Comparison of ENCODE assay signal across 1 cellular context in the genomic region with DNA sequence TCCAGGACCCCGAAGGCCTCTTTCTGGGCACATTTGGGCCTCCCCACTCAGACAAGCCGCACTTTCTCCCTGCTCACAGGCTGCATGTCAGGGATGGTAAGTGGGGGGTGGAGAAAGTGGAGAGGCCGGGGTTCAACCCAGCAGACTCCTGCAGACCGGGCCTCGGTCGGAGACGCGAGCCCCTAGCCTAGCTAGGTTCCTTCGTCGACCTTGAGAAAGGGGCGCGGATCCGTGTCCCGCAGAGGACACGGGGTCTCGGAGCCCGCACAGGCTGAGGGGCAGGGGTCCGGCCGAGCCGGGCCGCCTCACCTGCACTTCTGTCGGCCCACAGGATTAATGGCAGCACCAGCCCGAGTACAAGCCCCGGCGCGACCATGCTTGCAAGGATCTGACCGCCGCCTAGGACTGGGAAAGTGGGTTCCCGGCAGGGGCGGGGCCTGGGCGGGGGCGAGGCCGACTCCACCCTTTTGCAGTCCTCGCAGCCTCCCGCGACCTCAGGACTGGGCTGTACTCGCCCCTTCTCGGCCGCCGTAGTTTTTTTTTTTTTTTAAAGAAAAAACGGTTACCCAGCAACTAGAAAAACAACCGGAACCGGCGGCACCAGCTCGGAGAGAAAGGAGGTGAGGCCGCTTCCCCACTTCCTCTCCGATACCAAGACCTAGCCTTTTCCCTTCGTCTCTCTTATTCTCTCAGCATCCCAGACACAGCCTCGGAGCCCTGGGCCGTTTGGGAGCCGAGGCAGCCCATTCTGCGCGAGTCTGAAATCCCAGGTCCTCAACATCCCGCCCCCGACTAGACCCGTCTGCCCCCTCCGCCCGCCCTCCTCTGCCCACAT.
TF ChIP-seq lines count a peak whose summit lies in the region.

A gene with protein sequence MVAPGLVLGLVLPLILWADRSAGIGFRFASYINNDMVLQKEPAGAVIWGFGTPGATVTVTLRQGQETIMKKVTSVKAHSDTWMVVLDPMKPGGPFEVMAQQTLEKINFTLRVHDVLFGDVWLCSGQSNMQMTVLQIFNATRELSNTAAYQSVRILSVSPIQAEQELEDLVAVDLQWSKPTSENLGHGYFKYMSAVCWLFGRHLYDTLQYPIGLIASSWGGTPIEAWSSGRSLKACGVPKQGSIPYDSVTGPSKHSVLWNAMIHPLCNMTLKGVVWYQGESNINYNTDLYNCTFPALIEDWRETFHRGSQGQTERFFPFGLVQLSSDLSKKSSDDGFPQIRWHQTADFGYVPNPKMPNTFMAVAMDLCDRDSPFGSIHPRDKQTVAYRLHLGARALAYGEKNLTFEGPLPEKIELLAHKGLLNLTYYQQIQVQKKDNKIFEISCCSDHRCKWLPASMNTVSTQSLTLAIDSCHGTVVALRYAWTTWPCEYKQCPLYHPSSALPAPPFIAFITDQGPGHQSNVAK (minus strand): TSS at position 407 of the 835 bp plus-strand sequence. CDS start 31 bp downstream, at position 376.
A gene (plus strand): TSS at position 572 of the 835 bp plus-strand sequence. CDS start 1,361 bp downstream, outside the sequence.

TF ChIP-seq in HEK293, 187 proteins besides CTCF, POLR2A, EP300 and RAD21 (continued from another document):
- TF ChIP-seq, protein P1, sequence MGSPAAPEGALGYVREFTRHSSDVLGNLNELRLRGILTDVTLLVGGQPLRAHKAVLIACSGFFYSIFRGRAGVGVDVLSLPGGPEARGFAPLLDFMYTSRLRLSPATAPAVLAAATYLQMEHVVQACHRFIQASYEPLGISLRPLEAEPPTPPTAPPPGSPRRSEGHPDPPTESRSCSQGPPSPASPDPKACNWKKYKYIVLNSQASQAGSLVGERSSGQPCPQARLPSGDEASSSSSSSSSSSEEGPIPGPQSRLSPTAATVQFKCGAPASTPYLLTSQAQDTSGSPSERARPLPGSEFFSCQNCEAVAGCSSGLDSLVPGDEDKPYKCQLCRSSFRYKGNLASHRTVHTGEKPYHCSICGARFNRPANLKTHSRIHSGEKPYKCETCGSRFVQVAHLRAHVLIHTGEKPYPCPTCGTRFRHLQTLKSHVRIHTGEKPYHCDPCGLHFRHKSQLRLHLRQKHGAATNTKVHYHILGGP (tag by site-specific recombination; IDR thresholded peaks at IDR 0.05): no peak
- TF ChIP-seq ZNF658 (tag by site-specific recombination; IDR thresholded peaks at IDR 0.05) (no peak), HOXA7 (CRISPR knock-in tag; IDR thresholded peaks at IDR 0.05; ENCODE audit: borderline replicate concordance) (no peak), ZNF132 (tag by site-specific recombination; IDR thresholded peaks at IDR 0.05; ENCODE audit: borderline replicate concordance) (no peak), OVOL3 (tag by site-specific recombination; IDR thresholded peaks at IDR 0.05) (0 out of 2 replicates have a peak, but pooled peaks have one; percentile 34), GLIS2 (tag by site-specific recombination; IDR thresholded peaks at IDR 0.05) (no peak), ZFHX2 (tag by site-specific recombination; conservative IDR thresholded peaks at IDR 0.05) (peak; percentile 19; the same call in 1 of the 2 replicates), ZSCAN23 (tag by site-specific recombination; IDR thresholded peaks at IDR 0.05) (no peak), ZNF202 (tag by site-specific recombination; IDR thresholded peaks at IDR 0.05; ENCODE audit: borderline replicate concordance) (no peak), ZNF544 (tag by site-specific recombination; IDR thresholded peaks at IDR 0.05) (no peak), ZNF529 (tag by site-specific recombination; IDR thresholded peaks at IDR 0.05; ENCODE audit: insufficient replicate concordance) (no peak), ZNF776 (tag by site-specific recombination; IDR thresholded peaks at IDR 0.05; ENCODE audit: borderline replicate concordance) (no peak), ZNF555 (tag by site-specific recombination; conservative IDR thresholded peaks at IDR 0.05) (no peak), ZNF221 (tag by site-specific recombination; IDR thresholded peaks at IDR 0.05; ENCODE audit: borderline replicate concordance) (no peak), WT1 (tag by site-specific recombination; IDR thresholded peaks at IDR 0.05) (no peak), ZBTB20 (tag by site-specific recombination; IDR thresholded peaks at IDR 0.05) (peak; percentile 47), ZNF138 (tag by site-specific recombination; IDR thresholded peaks at IDR 0.05; ENCODE audit: borderline replicate concordance) (no peak), KLF7 (tag by site-specific recombination; IDR thresholded peaks at IDR 0.05; ENCODE audit: borderline replicate concordance) (peak; percentile 38; the same call in 1 of the 2 replicates), ZNF629 (tag by site-specific recombination; IDR thresholded peaks at IDR 0.05) (peak; percentile 31; the same call in 1 of the 2 replicates), ZNF670 (tag by site-specific recombination; IDR thresholded peaks at IDR 0.05; ENCODE audit: low read depth) (no peak), ZNF596 (tag by site-specific recombination; IDR thresholded peaks at IDR 0.05) (no peak), ZNF660 (tag by site-specific recombination; IDR thresholded peaks at IDR 0.05) (0 out of 2 replicates have a peak, but pooled peaks have one; percentile 26)
- TF ChIP-seq, protein P2, sequence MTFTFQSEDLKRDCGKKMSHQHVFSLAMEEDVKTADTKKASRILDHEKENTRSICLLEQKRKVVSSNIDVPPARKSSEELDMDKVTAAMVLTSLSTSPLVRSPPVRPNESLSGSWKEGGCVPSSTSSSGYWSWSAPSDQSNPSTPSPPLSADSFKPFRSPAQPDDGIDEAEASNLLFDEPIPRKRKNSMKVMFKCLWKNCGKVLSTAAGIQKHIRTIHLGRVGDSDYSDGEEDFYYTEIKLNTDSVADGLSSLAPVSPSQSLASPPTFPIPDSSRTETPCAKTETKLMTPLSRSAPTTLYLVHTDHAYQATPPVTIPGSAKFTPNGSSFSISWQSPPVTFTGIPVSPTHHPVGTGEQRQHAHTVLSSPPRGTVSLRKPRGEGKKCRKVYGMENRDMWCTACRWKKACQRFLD (tag by site-specific recombination; IDR thresholded peaks at IDR 0.05): no peak
- TF ChIP-seq, protein P3, sequence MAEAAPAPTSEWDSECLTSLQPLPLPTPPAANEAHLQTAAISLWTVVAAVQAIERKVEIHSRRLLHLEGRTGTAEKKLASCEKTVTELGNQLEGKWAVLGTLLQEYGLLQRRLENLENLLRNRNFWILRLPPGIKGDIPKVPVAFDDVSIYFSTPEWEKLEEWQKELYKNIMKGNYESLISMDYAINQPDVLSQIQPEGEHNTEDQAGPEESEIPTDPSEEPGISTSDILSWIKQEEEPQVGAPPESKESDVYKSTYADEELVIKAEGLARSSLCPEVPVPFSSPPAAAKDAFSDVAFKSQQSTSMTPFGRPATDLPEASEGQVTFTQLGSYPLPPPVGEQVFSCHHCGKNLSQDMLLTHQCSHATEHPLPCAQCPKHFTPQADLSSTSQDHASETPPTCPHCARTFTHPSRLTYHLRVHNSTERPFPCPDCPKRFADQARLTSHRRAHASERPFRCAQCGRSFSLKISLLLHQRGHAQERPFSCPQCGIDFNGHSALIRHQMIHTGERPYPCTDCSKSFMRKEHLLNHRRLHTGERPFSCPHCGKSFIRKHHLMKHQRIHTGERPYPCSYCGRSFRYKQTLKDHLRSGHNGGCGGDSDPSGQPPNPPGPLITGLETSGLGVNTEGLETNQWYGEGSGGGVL (tag by site-specific recombination; IDR thresholded peaks at IDR 0.05): no peak
- TF ChIP-seq, protein P4, sequence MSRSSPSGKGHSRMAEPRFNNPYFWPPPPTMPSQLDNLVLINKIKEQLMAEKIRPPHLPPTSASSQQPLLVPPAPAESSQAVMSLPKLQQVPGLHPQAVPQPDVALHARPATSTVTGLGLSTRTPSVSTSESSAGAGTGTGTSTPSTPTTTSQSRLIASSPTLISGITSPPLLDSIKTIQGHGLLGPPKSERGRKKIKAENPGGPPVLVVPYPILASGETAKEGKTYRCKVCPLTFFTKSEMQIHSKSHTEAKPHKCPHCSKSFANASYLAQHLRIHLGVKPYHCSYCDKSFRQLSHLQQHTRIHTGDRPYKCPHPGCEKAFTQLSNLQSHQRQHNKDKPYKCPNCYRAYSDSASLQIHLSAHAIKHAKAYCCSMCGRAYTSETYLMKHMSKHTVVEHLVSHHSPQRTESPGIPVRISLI (tag by site-specific recombination; IDR thresholded peaks at IDR 0.05): peak; percentile 97
